1 cellular context compared by ENCODE assay signal in genomic region chr4:102514298-102514964, GRCh38.
TF ChIP-seq lines count a peak whose summit lies in the region.

No MANE protein-coding gene starts in this region.

TF ChIP-seq in HepG2, 621 proteins besides CTCF, POLR2A, EP300 and RAD21 (continued from another document):
- TF ChIP-seq MTF1 (CRISPR knock-in tag; IDR thresholded peaks at IDR 0.05) (no peak), ZNF382 (CRISPR knock-in tag; IDR thresholded peaks at IDR 0.05; ENCODE audit: borderline replicate concordance) (no peak), E2F2 (CRISPR knock-in tag; IDR thresholded peaks at IDR 0.05; ENCODE audit: borderline replicate concordance) (no peak)
